In genomic region chr11:3046190-3046589, GRCh38 we compare ENCODE assay signal across 16 cellular contexts. TPM values are rescaled to one million over a fixed set of nuclear protein-coding genes. Genes with fewer than 3 reads are reported as not detected.
A peak's percentile ranks its signal among the peaks of the same experiment; 100 is the strongest.
DNase-seq lines count a peak whose midpoint lies in the region; ATAC-seq and TF ChIP-seq lines count a peak whose summit lies in the region.
"Had no signal": no experiment of that assay in that cellular context is flagged by ENCODE, and none has a peak within 500 bp of the region (broad histone marks: within the 10 kb centered on the region; RNA-seq: fewer than 3 reads in every experiment).

No MANE protein-coding gene starts in this region.

- H3K14ac ChIP-seq in IMR-90 (replicated peaks; ENCODE audit: low read depth, low read length), result no peak overlapping the region

- ATAC-seq in IMR-90 (ENCODE audit: low read depth) (no peak), HG03571 (IDR thresholded peaks at IDR 0.05; ENCODE audit: unreplicated experiment) (no peak)
- ATAC-seq: activated CD8-positive, alpha-beta T cell treated with anti-CD3 and anti-CD28 coated beads for 36 hours; left lobe of liver had no signal

- H3K27me3 ChIP-seq in IMR-90 (ENCODE audit: control insufficient read depth, insufficient read depth, low read length), result no peaks in the 10 kb centered on the region
- H3K27me3 ChIP-seq: tibial nerve had no signal

- no peak overlapping the region for H2BK20ac ChIP-seq in IMR-90 (ENCODE audit: low read depth, low read length)

- no peak overlapping the region for H3K4me2 ChIP-seq in IMR-90 (ENCODE audit: low read depth, low read length)
- H3K4me2 ChIP-seq: smooth muscle cell had no signal

- CTCF ChIA-PET in IMR-90 (lab: Yijun Ruan, JAX), result no interaction called here

- H3K9ac ChIP-seq in IMR-90 (ENCODE audit: low read depth, low read length), result no peak overlapping the region

- H4K5ac ChIP-seq in IMR-90 (ENCODE audit: low read depth, low read length), result no peak overlapping the region

- DNase-seq in ELR (ENCODE audit: low read depth) (peak; percentile 15), IMR-90 (no peak), choroid plexus epithelial cell (ENCODE audit: low read depth) (no peak), midbrain (lab: John Stamatoyannopoulos, UW) (peak; percentile 6), HK-2 (ENCODE audit: unreplicated experiment) (no peak), COLO829 (ENCODE audit: low spot score) (no peak)
- DNase-seq in activated T-cell treated with anti-CD3 and anti-CD28 coated beads, Interleukin-2, amount 50 U/mL, for 1 hour, result no peak
- DNase-seq: activated CD8-positive, alpha-beta T cell treated with anti-CD3 and anti-CD28 coated beads for 36 hours; activated naive CD4-positive, alpha-beta T cell treated with anti-CD3 and anti-CD28 coated beads, Interleukin-2, amount 10 ng/mL, durations not matched to agents 7 days and 5 days; HCEC 1CT; KG1; NCI-H2171 had no signal

- no TSS peak for BruUV-seq in IMR-90 (replicated peaks; lab: Mats Ljungman, UMichigan)

- H3K4me1 ChIP-seq in IMR-90 (ENCODE audit: control insufficient read depth, insufficient read depth, low read length), result peaks cover 22% of the 10 kb centered on the region

- H3K36me3 ChIP-seq in IMR-90 (ENCODE audit: control insufficient read depth, insufficient read depth, low read length), result peaks cover 33% of the 10 kb centered on the region

- H3K79me1 ChIP-seq in IMR-90 (ENCODE audit: low read depth in 1 of 2, low read length in 2 of 2), result peaks cover 28 to 94% of the 10 kb centered on the region in 2 experiments

- dilution Hi-C loops in IMR-90 (cut with HindIII; ENCODE audit: low sequenced_read_pairs, unreplicated experiment), result no loop called here

- H3K4me3 ChIP-seq in IMR-90 (ENCODE audit: insufficient read depth, low read depth, low read length) (no peak overlapping the region), choroid plexus epithelial cell (ENCODE audit: low read depth, low read length) (no peak overlapping the region)
- H3K4me3 ChIP-seq: smooth muscle cell, tibial nerve had no signal

- in situ Hi-C loops in IMR-90 (cut with MboI; ENCODE audit: low sequenced_read_pairs), result no loop called here

- intact Hi-C loops in IMR-90 (cut with micrococcal nuclease), result no loop called here

- no peak overlapping the region for H2BK5ac ChIP-seq in IMR-90 (ENCODE audit: low read depth, low read length, poor library complexity, severe bottlenecking)

- H3K9me3 ChIP-seq in IMR-90 (ENCODE audit: control insufficient read depth, insufficient read depth, low read length), result no peaks in the 10 kb centered on the region
- H3K9me3 ChIP-seq: tibial nerve had no signal

- no peak for TF ChIP-seq RAD21 in IMR-90 (IDR thresholded peaks at IDR 0.05; ENCODE audit: low read length)

- no peak overlapping the region for H2BK120ac ChIP-seq in IMR-90 (ENCODE audit: low read depth, low read length)

- 90% methylated on average over 2 of the region's 12 CpGs; no CpG with 5 or more reads in 1 of the 2 experiments for WGBS in IMR-90 (ENCODE audit: extremely low coverage in 2 of 2, insufficient read length in 1 of 2), 2 experiments

- no peak overlapping the region for H2AFZ ChIP-seq in IMR-90 (replicated peaks; ENCODE audit: low read length, poor library complexity)

- TF ChIP-seq CTCF in IMR-90 (conservative IDR thresholded peaks at IDR 0.05; ENCODE audit: low read depth, low read length) (peak; percentile 20), choroid plexus epithelial cell (conservative IDR thresholded peaks at IDR 0.05; ENCODE audit: low read depth, low read length) (peak; percentile 47)

- no peak overlapping the region for H2BK15ac ChIP-seq in IMR-90 (ENCODE audit: low read depth, low read length)

- H3K18ac ChIP-seq in IMR-90 (ENCODE audit: low read depth, low read length), result no peak overlapping the region

- peak overlapping the region; percentile 11 for H2AK9ac ChIP-seq in IMR-90 (replicated peaks; ENCODE audit: low read depth, low read length, poor library complexity)

- H3K56ac ChIP-seq in IMR-90 (ENCODE audit: extremely low read depth, insufficient read depth, low read length), result no peak overlapping the region

- H4K20me1 ChIP-seq in IMR-90 (ENCODE audit: insufficient read depth, low read length), result peaks cover 98% of the 10 kb centered on the region

- no peak overlapping the region for H3K27ac ChIP-seq in IMR-90 (ENCODE audit: insufficient read depth, low read length)
- H3K27ac ChIP-seq: tibial nerve had no signal

- H3K23ac ChIP-seq in IMR-90 (ENCODE audit: low read depth, low read length), result no peak overlapping the region

- H4K8ac ChIP-seq in IMR-90 (ENCODE audit: low read depth in 2 of 2, low read length in 2 of 2), result no peak overlapping the region

- no peak overlapping the region for H4K91ac ChIP-seq in IMR-90 (ENCODE audit: insufficient read depth, low read depth, low read length)

- POLR2A ChIA-PET in IMR-90 (lab: Charles Lee; ENCODE audit: unreplicated experiment), result no interaction called here

- TF ChIP-seq POLR2A in IMR-90 (IDR thresholded peaks at IDR 0.05; ENCODE audit: low read depth, low read length), result no peak

- H3K9me1 ChIP-seq in IMR-90 (ENCODE audit: insufficient read depth, low read length), result peaks cover 49% of the 10 kb centered on the region

- no peak overlapping the region for H3K4ac ChIP-seq in IMR-90 (ENCODE audit: low read depth, low read length)

- H2AK5ac ChIP-seq in IMR-90 (ENCODE audit: low read depth, low read length), result no peak overlapping the region

TF ChIP-seq in IMR-90, 13 proteins besides CTCF, POLR2A, EP300 and RAD21:
- TF ChIP-seq NFE2L2 (IDR thresholded peaks at IDR 0.05; ENCODE audit: low read depth, low read length) (no peak), FOS (IDR thresholded peaks at IDR 0.05; ENCODE audit: low read depth, low read length) (no peak), BHLHE40 (IDR thresholded peaks at IDR 0.05; ENCODE audit: low read depth, low read length) (no peak), RFX5 (IDR thresholded peaks at IDR 0.05; ENCODE audit: low read depth, low read length) (no peak)

RNA-seq across cellular contexts. Expression of gene CARS1, which starts 11.0 kb away (rescaled TPM):
- 65.8 and 78.3 TPM in 2 replicates for total RNA-seq in IMR-90 (2012; rRNA removed)
- polyA plus RNA-seq in IMR-90 (2012; rRNA removed), result 62.5 and 72.7 TPM in 2 replicates
- 42.2 and 49.8 TPM in 2 replicates for polyA plus RNA-seq in IMR-90 (2012; cell fraction: cytosol; rRNA removed)
- 168 and 280 TPM in 2 replicates for polyA plus RNA-seq in IMR-90 (2012; cell fraction: nucleus; rRNA removed; ENCODE audit: low replicate concordance)

RNA-seq across cellular contexts. Expression of gene NAP1L4, which starts 54.1 kb away (rescaled TPM):
- total RNA-seq in IMR-90 (2012; rRNA removed), result 71.5 and 80.8 TPM in 2 replicates
- polyA plus RNA-seq in IMR-90 (2012; rRNA removed), result 57.3 and 80.7 TPM in 2 replicates
- polyA plus RNA-seq in IMR-90 (2012; cell fraction: cytosol; rRNA removed), result 50.3 and 75.4 TPM in 2 replicates
- polyA plus RNA-seq in IMR-90 (2012; cell fraction: nucleus; rRNA removed; ENCODE audit: low replicate concordance), result 71.1 and 101 TPM in 2 replicates

Comparison
In these comparisons a context has a peak if more than half of its experiments do, and no peak if none do; other contexts are left out.
1. DNase-seq: peak in ELR (single experiment) and midbrain (single experiment); none in IMR-90 (single experiment), choroid plexus epithelial cell (single experiment), activated T-cell treated with anti-CD3 and anti-CD28 coated beads, Interleukin-2, amount 50 U/mL, for 1 hour (single experiment), HK-2 (single experiment) and COLO829 (single experiment).